8 cellular contexts compared by ENCODE assay signal in the genomic region with DNA sequence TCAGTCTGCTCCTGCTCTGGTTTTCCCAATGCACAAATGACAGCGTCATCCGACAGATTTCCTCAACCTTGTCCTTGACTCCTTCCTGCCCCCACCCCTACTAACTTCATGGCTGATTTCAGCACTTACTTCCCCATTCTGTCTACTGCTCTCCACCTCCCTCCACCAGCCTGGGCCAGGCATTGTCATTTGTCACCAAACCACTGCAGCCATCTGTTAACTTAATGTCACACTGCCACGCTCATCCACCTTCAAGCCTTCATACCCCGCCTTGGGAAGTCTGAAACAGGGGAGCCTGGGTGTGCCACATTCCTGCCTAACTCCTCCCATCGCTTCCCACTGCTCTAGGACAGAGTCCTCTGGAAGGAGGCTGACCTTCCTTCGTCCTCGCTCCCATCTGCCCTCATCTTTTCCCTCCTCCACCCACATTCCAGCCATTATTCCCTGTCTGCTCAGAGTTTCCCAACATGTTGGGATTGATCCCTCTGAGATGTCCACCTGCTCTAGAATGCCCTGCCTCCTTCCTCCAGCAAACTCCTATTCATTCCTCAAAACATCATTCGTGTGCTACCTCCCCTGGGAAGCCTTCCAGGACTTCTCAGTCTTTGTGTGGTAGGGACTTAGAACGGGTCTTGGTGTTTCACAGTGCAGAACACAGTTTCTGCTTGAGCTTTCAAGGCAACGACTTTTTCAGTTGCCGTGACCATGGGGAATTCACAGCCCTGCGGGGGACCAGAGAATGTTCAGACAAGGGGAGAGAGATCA. TPM values are rescaled to one million over a fixed set of nuclear protein-coding genes. Genes with fewer than 3 reads are reported as not detected.
A peak's percentile ranks its signal among the peaks of the same experiment; 100 is the strongest.
DNase-seq lines count a peak whose midpoint lies in the region; ATAC-seq and TF ChIP-seq lines count a peak whose summit lies in the region.

No MANE protein-coding gene starts in this region.

- no peaks in the 10 kb centered on the region for H3K9me3 Mint-ChIP-seq in activated naive CD8-positive, alpha-beta T cell treated with anti-CD3 and anti-CD28 coated beads, Interleukin-2, amount 50 U/mL, for 24 hours
- H3K9me3 Mint-ChIP-seq in activated naive CD8-positive, alpha-beta T cell treated with anti-CD3 and anti-CD28 coated beads for 36 hours = no peaks in the 10 kb centered on the region

- H3K4me3 Mint-ChIP-seq in activated naive CD8-positive, alpha-beta T cell treated with anti-CD3 and anti-CD28 coated beads, Interleukin-2, amount 50 U/mL, for 24 hours = no peak overlapping the region
- no peak overlapping the region for H3K4me3 Mint-ChIP-seq in activated naive CD8-positive, alpha-beta T cell treated with anti-CD3 and anti-CD28 coated beads for 36 hours

- H3K36me3 Mint-ChIP-seq in activated naive CD8-positive, alpha-beta T cell treated with anti-CD3 and anti-CD28 coated beads, Interleukin-2, amount 50 U/mL, for 24 hours (ENCODE audit: low read depth) = no peaks in the 10 kb centered on the region
- no peaks in the 10 kb centered on the region for H3K36me3 Mint-ChIP-seq in activated naive CD8-positive, alpha-beta T cell treated with anti-CD3 and anti-CD28 coated beads for 36 hours

- H3K9me3 ChIP-seq in right atrium auricular region = no peaks in the 10 kb centered on the region
- no peaks in the 10 kb centered on the region for H3K9me3 ChIP-seq in upper lobe of left lung

- no peak for TF ChIP-seq CTCF in right atrium auricular region (IDR thresholded peaks at IDR 0.05)
- TF ChIP-seq CTCF in upper lobe of left lung (IDR thresholded peaks at IDR 0.05) = no peak

- peak overlapping the region; percentile 69 to 86 for H3K27ac ChIP-seq in right atrium auricular region
- peak overlapping the region in 3 of 4 donors; percentile 13 to 48 (median 39) for H3K27ac ChIP-seq in upper lobe of left lung

- TF ChIP-seq POLR2A in upper lobe of left lung (IDR thresholded peaks at IDR 0.05) = no peak

- WGBS in upper lobe of left lung, 2 donors = 77 to 83% methylated on average over 12 of the region's 12 CpGs

- H3K27me3 ChIP-seq in right atrium auricular region (no peaks in the 10 kb centered on the region), upper lobe of left lung (no peaks in the 10 kb centered on the region)

- peaks cover 16% of the 10 kb centered on the region for H3K4me1 Mint-ChIP-seq in activated naive CD8-positive, alpha-beta T cell treated with anti-CD3 and anti-CD28 coated beads, Interleukin-2, amount 50 U/mL, for 24 hours
- H3K4me1 Mint-ChIP-seq in activated naive CD8-positive, alpha-beta T cell treated with anti-CD3 and anti-CD28 coated beads for 36 hours = peaks cover 8% of the 10 kb centered on the region

- H3K36me3 ChIP-seq in right atrium auricular region (no peaks in the 10 kb centered on the region), upper lobe of left lung (no peaks in the 10 kb centered on the region)

- DNase-seq in activated naive CD8-positive, alpha-beta T cell treated with anti-CD3 and anti-CD28 coated beads, Interleukin-2, amount 50 U/mL, for 24 hours = peak; percentile 20
- no peak for DNase-seq in activated naive CD8-positive, alpha-beta T cell treated with anti-CD3 and anti-CD28 coated beads for 36 hours
- DNase-seq in NOMO-1 treated with DMSO at 0.1 percent for 48 hours (lab: John Stamatoyannopoulos, UW; ENCODE audit: unreplicated experiment) (peak; percentile 90), right atrium auricular region (ENCODE audit: low spot score) (no peak), upper lobe of left lung (peak in 1 of 2 donors; percentile 74), foreskin melanocyte (no peak), SHP77 (lab: John Stamatoyannopoulos, UW) (no peak)
- no peak for DNase-seq in stimulated activated CD4-positive, alpha-beta T cell treated with anti-CD3 and anti-CD28 coated beads, Interleukin-1b, Interleukin-23, amount 100 ng/mL, for 48 hours

- H3K27me3 Mint-ChIP-seq in activated naive CD8-positive, alpha-beta T cell treated with anti-CD3 and anti-CD28 coated beads, Interleukin-2, amount 50 U/mL, for 24 hours = peaks cover 2% of the 10 kb centered on the region
- no peaks in the 10 kb centered on the region for H3K27me3 Mint-ChIP-seq in activated naive CD8-positive, alpha-beta T cell treated with anti-CD3 and anti-CD28 coated beads for 36 hours

- H3K4me1 ChIP-seq in right atrium auricular region (peaks cover 0 to 83% of the 10 kb centered on the region in 2 donors), upper lobe of left lung (peaks cover 17 to 51% (median 32%) of the 10 kb centered on the region in 4 donors)

- no peak for ATAC-seq in activated naive CD8-positive, alpha-beta T cell treated with anti-CD3 and anti-CD28 coated beads, Interleukin-2, amount 50 U/mL, for 24 hours
- ATAC-seq in upper lobe of left lung (ENCODE audit: low FRiP score in 2 of 2) = peak; percentile 45 to 59

- H3K27ac Mint-ChIP-seq in activated naive CD8-positive, alpha-beta T cell treated with anti-CD3 and anti-CD28 coated beads, Interleukin-2, amount 50 U/mL, for 24 hours = no peak overlapping the region
- H3K27ac Mint-ChIP-seq in activated naive CD8-positive, alpha-beta T cell treated with anti-CD3 and anti-CD28 coated beads for 36 hours = no peak overlapping the region

- TF ChIP-seq EP300 in upper lobe of left lung (IDR thresholded peaks at IDR 0.05) = no peak

- no peak overlapping the region for H3K4me3 ChIP-seq in right atrium auricular region
- H3K4me3 ChIP-seq in upper lobe of left lung = no peak overlapping the region

RNA-seq across cellular contexts. Expression of gene SMAD7, which starts 42.2 kb away (rescaled TPM):
- 1 to 10 TPM; 9.0 to 9.4 TPM for total RNA-seq in activated naive CD8-positive, alpha-beta T cell treated with anti-CD3 and anti-CD28 coated beads for 36 hours
- total RNA-seq in right atrium auricular region = 10 to 100 TPM; 55.1 to 98.1 TPM
- 10 to 100 TPM; 39.6 to 89.0 (median 61.5) TPM for total RNA-seq in upper lobe of left lung

Comparison
In these comparisons a context has a peak if more than half of its experiments do, and no peak if none do; other contexts are left out.
1. DNase-seq: peak in activated naive CD8-positive, alpha-beta T cell treated with anti-CD3 and anti-CD28 coated beads, Interleukin-2, amount 50 U/mL, for 24 hours (single experiment) and NOMO-1 treated with DMSO at 0.1 percent for 48 hours (single experiment); none in activated naive CD8-positive, alpha-beta T cell treated with anti-CD3 and anti-CD28 coated beads for 36 hours (single experiment), right atrium auricular region (single experiment), stimulated activated CD4-positive, alpha-beta T cell treated with anti-CD3 and anti-CD28 coated beads, Interleukin-1b, Interleukin-23, amount 100 ng/mL, for 48 hours (single experiment), foreskin melanocyte (single experiment) and SHP77 (0 of 2).